ENCODE assay signal across 1 cellular context in genomic region chr20:45776931-45777330, GRCh38.
TF ChIP-seq lines count a peak whose summit lies in the region.

No MANE protein-coding gene starts in this region.

TF ChIP-seq in H1, 55 proteins besides CTCF, POLR2A, EP300 and RAD21:
- no peak for TF ChIP-seq NANOG (IDR thresholded peaks at IDR 0.05; ENCODE audit: insufficient read depth, low read depth, low read length, poor library complexity, severe bottlenecking)
- no peak for TF ChIP-seq BACH1 (IDR thresholded peaks at IDR 0.05; ENCODE audit: low read length)
- TF ChIP-seq TAF7 (optimal IDR thresholded peaks at IDR 0.05; ENCODE audit: borderline replicate concordance, low read depth, low read length): no peak
- TF ChIP-seq KDM5A (IDR thresholded peaks at IDR 0.05; ENCODE audit: low read length): no peak
- TF ChIP-seq HDAC2 (IDR thresholded peaks at IDR 0.05; ENCODE audit: borderline replicate concordance in 1 of 2, low read depth in 2 of 2, low read length in 2 of 2): no peak
- TF ChIP-seq GABPA (IDR thresholded peaks at IDR 0.05; ENCODE audit: borderline replicate concordance, insufficient read depth, low read length): no peak
- TF ChIP-seq SIRT6 (IDR thresholded peaks at IDR 0.05; ENCODE audit: low read length): no peak
- no peak for TF ChIP-seq SIX5 (IDR thresholded peaks at IDR 0.05; ENCODE audit: low read depth, low read length)
- TF ChIP-seq CHD1 (IDR thresholded peaks at IDR 0.05; ENCODE audit: low read depth, low read length): no peak
- TF ChIP-seq CBX5 (IDR thresholded peaks at IDR 0.05; ENCODE audit: low read depth, low read length): no peak
- TF ChIP-seq SIN3A (conservative IDR thresholded peaks at IDR 0.05 in 1 of 2, IDR thresholded peaks at IDR 0.05 in 1 of 2; ENCODE audit: low read depth in 1 of 2, low read length in 2 of 2): no peak
- no peak for TF ChIP-seq GTF2F1 (IDR thresholded peaks at IDR 0.05; ENCODE audit: borderline replicate concordance, low read depth, low read length)
